In genomic region chr7:119745280-119745679, GRCh38 we compare ENCODE assay signal across 2 cellular contexts.
DNase-seq lines count a peak whose midpoint lies in the region; ATAC-seq, FAIRE-seq and TF ChIP-seq lines count a peak whose summit lies in the region.
"Not testable (repeated sequence)": the region's sequence is repeated elsewhere in the genome, so short reads cannot be mapped to it uniquely, and the experiment has no call there.

No MANE protein-coding gene starts in this region.

- H3K4me3 ChIP-seq in K562: not testable (repeated sequence)

- H3K27me3 ChIP-seq in K562 (ENCODE audit: control insufficient read depth in 2 of 2, insufficient read depth in 2 of 2, low read length in 2 of 2): not testable (repeated sequence)

- FAIRE-seq in K562 (lab: Jason Lieb, UNC): not testable (repeated sequence)

- H3K4me2 ChIP-seq in K562 (ENCODE audit: insufficient read depth, low read length): not testable (repeated sequence)

- CTCF ChIA-PET in K562 (lab: Yijun Ruan, JAX; ENCODE audit: low intra/inter-chr PET ratio): not testable (repeated sequence)

- H3K9ac ChIP-seq in K562 (ENCODE audit: insufficient read depth in 1 of 2, low read depth in 2 of 2, low read length in 2 of 2): not testable (repeated sequence)

- in situ Hi-C loops in K562 (cut with MboI): not testable (repeated sequence)

- not testable (repeated sequence) for BruUV-seq in K562 (replicated peaks; lab: Mats Ljungman, UMichigan)

- WGBS in K562 (ENCODE audit: insufficient coverage, low coverage, missing lambda C conversion rate): 29% methylated on average over 1 of the region's 1 CpG

- not testable (repeated sequence) for H3K27ac ChIP-seq in K562 (ENCODE audit: extremely low read depth, low read depth, low read length)

- H3K79me2 ChIP-seq in K562 (ENCODE audit: control insufficient read depth, insufficient read depth, low read length): not testable (repeated sequence)

- intact Hi-C loops in K562 (cut with micrococcal nuclease): not testable (repeated sequence)

- TF ChIP-seq EP300 in K562 (IDR thresholded peaks at IDR 0.05; ENCODE audit: low read length): not testable (repeated sequence)

- not testable (repeated sequence) for TF ChIP-seq POLR2A in K562 (conservative IDR thresholded peaks at IDR 0.05)

- TF ChIP-seq RAD21 in K562 (CRISPR knock-in tag; conservative IDR thresholded peaks at IDR 0.05 in 1 of 2, IDR thresholded peaks at IDR 0.05 in 1 of 2): not testable (repeated sequence)

- H2AFZ ChIP-seq in K562 (ENCODE audit: low read depth, low read length): not testable (repeated sequence)

- POLR2A ChIA-PET in K562 (lab: Yijun Ruan, JAX): not testable (repeated sequence)

- not testable (repeated sequence) for H3K9me1 ChIP-seq in K562 (ENCODE audit: control insufficient read depth, insufficient read depth, low read length)

- not testable (repeated sequence) for H3K4me1 ChIP-seq in K562 (replicated peaks in 1 of 2; ENCODE audit: control insufficient read depth in 2 of 2, insufficient read depth in 2 of 2, low read length in 2 of 2)

- DNase-seq in K562 (ENCODE audit: extremely low read depth in 1 of 4, low spot score in 3 of 4) (peak in 1 of 4 experiments; percentile 14), left kidney (ENCODE audit: low read depth, low spot score) (peak; percentile 1)

- H4K20me1 ChIP-seq in K562 (replicated peaks; ENCODE audit: control insufficient read depth, insufficient read depth, low read length): not testable (repeated sequence)

- not testable (repeated sequence) for H3K9me3 ChIP-seq in K562 (replicated peaks; ENCODE audit: control insufficient read depth, insufficient read depth, low read depth, low read length)

- H3K36me3 ChIP-seq in K562 (ENCODE audit: control insufficient read depth, insufficient read depth, low read length): not testable (repeated sequence)

- not testable (repeated sequence) for TF ChIP-seq CTCF in K562 (IDR thresholded peaks at IDR 0.05 in 2 of 3, conservative IDR thresholded peaks at IDR 0.05 in 1 of 3; ENCODE audit: insufficient read depth in 2 of 3, low read depth in 1 of 3, low read length in 3 of 3)

- ATAC-seq in K562: peak; percentile 39; the same call in 1 of the 3 replicates

TF ChIP-seq in K562, 482 proteins besides CTCF, POLR2A, EP300 and RAD21:
- peak; percentile 96 for TF ChIP-seq ZNF431 (CRISPR knock-in tag; IDR thresholded peaks at IDR 0.05)
- TF ChIP-seq ZNF766 (CRISPR knock-in tag; conservative IDR thresholded peaks at IDR 0.05): peak; percentile 82
